8 cellular contexts compared by ENCODE assay signal in the genomic region with DNA sequence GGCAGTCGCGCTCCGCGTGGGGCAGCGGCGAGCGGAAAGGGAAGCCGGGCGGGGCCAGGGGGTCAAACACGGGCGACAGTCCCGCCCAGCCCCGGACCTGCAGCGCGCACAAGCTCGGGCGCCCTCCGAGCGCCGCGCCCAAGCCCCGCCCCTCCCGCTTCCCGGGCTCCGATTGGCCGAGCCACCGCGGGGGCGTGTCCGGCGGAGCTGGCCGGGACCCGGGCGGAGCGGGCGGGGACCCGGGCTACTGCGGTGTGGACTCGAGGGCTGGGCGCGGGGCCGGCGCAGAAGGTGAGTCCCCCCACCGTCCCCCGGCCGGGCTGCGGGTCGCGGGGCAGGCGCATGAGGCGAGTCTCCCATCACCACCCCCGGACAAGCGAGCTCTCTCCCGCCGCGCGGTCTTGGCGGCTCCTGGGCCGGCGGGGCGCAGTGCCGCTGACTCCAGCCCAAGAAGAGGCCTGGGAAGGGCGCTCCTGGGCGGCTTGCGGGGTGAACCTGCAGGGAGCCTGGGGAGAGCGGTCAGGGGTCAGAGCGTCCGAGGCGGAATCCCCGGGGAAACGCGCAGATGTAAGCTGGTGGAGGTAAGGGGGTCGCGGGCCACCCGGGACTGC. TPM values are rescaled to one million over a fixed set of nuclear protein-coding genes. Genes with fewer than 3 reads are reported as not detected.
DNase-seq lines count a peak whose midpoint lies in the region; ATAC-seq lines count a peak whose summit lies in the region.

TSS of gene PLEKHF1 (plus strand) at position 247 of the 611 bp plus-strand sequence. CDS start 8,379 bp downstream, outside the sequence.

- H3K9me3 ChIP-seq in SJCRH30 (replicated peaks): no peaks in the 10 kb centered on the region
- no peaks in the 10 kb centered on the region for H3K9me3 ChIP-seq in neuron (ENCODE audit: low read length)
- no peaks in the 10 kb centered on the region for H3K9me3 ChIP-seq in subcutaneous abdominal adipose tissue (ENCODE audit: control insufficient read depth in 5 of 5, low read length in 5 of 5)

- H3K27ac ChIP-seq in SJCRH30: no peak within 1 kb of the TSS
- H3K27ac ChIP-seq in subcutaneous abdominal adipose tissue (ENCODE audit: low read depth, low read length): peak within 1 kb of the TSS; percentile 90

- peak; percentile 88 for DNase-seq in Daoy (ENCODE audit: low read depth)
- DNase-seq in HuH-7 (ENCODE audit: low spot score): peak; percentile 95
- peak; percentile 77 to 83 for DNase-seq in SJCRH30
- DNase-seq in activated gamma-delta T cell treated with Interleukin-2 at 50 U/mL for 16 hours: peak; percentile 73
- peak; percentile 68 for DNase-seq in foreskin melanocyte

- H3K9ac ChIP-seq in subcutaneous abdominal adipose tissue (ENCODE audit: low read length in 5 of 5): peak within 1 kb of the TSS; percentile 28 to 87 (median 79)

- H3K4me3 ChIP-seq in SJCRH30 (peak within 1 kb of the TSS; percentile 67), neuron (ENCODE audit: low read length) (peak within 1 kb of the TSS; percentile 57), subcutaneous abdominal adipose tissue (ENCODE audit: low read depth in 1 of 5, low read length in 5 of 5) (peak within 1 kb of the TSS; percentile 77 to 94 (median 86))

- H3K4me1 ChIP-seq in SJCRH30: peaks cover 21% of the 10 kb centered on the region
- peaks cover 30% of the 10 kb centered on the region for H3K4me1 ChIP-seq in neuron (ENCODE audit: insufficient read depth, low read length)
- H3K4me1 ChIP-seq in subcutaneous abdominal adipose tissue (ENCODE audit: control insufficient read depth in 5 of 5, insufficient read depth in 5 of 5, low read length in 5 of 5): peaks cover 0 to 67% (median 64%) of the 10 kb centered on the region in 5 donors

- H2AFZ ChIP-seq in neuron (ENCODE audit: low read depth, low read length): peak within 1 kb of the TSS; percentile 94

- H3K36me3 ChIP-seq in SJCRH30 (no peaks in the 10 kb centered on the region), neuron (ENCODE audit: insufficient read depth, low read length) (no peaks in the 10 kb centered on the region), subcutaneous abdominal adipose tissue (ENCODE audit: control insufficient read depth in 5 of 5, insufficient read depth in 5 of 5, low read length in 5 of 5) (peaks cover 0 to 5% (median 3%) of the 10 kb centered on the region in 5 donors)

- H3K27me3 ChIP-seq in SJCRH30 (no peaks in the 10 kb centered on the region; the same call in 1 of the 2 replicates), neuron (ENCODE audit: insufficient read depth, low read length) (peaks cover 27% of the 10 kb centered on the region), subcutaneous abdominal adipose tissue (ENCODE audit: control insufficient read depth in 5 of 5, insufficient read depth in 4 of 5, low read length in 5 of 5) (no peaks in the 10 kb centered on the region)

- peak; percentile 80 for ATAC-seq in GM21526 (IDR thresholded peaks at IDR 0.05; ENCODE audit: low FRiP score, unreplicated experiment)

RNA-seq across cellular contexts. Expression of gene PLEKHF1, which starts in this region (rescaled TPM):
- total RNA-seq in Daoy (2014; rRNA removed; shearing (Covaris generic)): 7.5 and 9.2 TPM in 2 replicates
- total RNA-seq in SJCRH30 (2014; rRNA removed; shearing (Covaris generic)): 1.7 and 2.0 TPM in 2 replicates
